Comparison of ENCODE assay signal across 1 cellular context in genomic region chr7:40175256-40175655, GRCh38. TPM values are rescaled to one million over a fixed set of nuclear protein-coding genes. Genes with fewer than 3 reads are reported as not detected.
"Had no signal": no experiment of that assay in that cellular context is flagged by ENCODE, and none has a peak within 500 bp of the region (broad histone marks: within the 10 kb centered on the region; RNA-seq: fewer than 3 reads in every experiment).

No MANE protein-coding gene starts in this region.

RNA-seq across cellular contexts. Expression of gene SUGCT, which starts 40.5 kb away (rescaled TPM):
- total RNA-seq: activated T-helper 1 cell treated with anti-CD3 and anti-CD28 coated beads, Interleukin-12 subunit alpha, Interleukin-12 subunit beta, Interleukin-2, Interleukin-4 antibody, amounts not matched to agents 30 ng/mL and 10 ng/mL and 1 ng/mL, durations not matched to agents 14 hours and 24 hours and 36 hours had no signal
